Comparison of ENCODE assay signal across 27 cellular contexts in the genomic region with DNA sequence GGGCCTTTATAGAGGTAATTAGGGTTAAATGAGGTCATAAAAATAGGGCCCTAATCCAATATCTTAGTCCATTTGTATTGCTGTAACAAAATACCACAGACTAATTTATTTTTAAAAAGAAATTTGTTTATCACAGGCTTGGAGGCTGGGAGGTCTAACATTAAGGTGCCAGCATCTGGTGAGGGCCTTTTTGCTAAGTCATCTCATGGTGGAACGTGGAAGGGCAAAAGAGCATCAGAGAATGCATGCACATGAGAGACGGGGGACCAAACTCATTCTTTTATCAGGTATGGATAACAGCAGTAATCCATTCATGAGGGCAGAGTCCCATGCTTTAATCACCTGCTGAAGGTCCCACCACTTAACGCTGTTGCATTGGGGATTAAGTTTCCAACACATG.
"Had no signal": no experiment of that assay in that cellular context is flagged by ENCODE, and none has a peak within 500 bp of the region (broad histone marks: within the 10 kb centered on the region; RNA-seq: fewer than 3 reads in every experiment).

No MANE protein-coding gene starts in this region.

- H3K27me3 ChIP-seq: stomach, suprapubic skin, testis, thyroid gland, tibial artery, tibial nerve, transverse colon, upper lobe of left lung, upper lobe of right lung, uterus, vagina had no signal

- H3K27ac Mint-ChIP-seq: stimulated activated effector memory CD8-positive, alpha-beta T cell treated with anti-CD3 and anti-CD28 coated beads, Interleukin-12 subunit alpha, Interleukin-12 subunit beta, amount 100 ng/mL, for 72 hours; stimulated activated memory B cell treated with anti-CD40 and anti-IgM and Interleukin-4, amounts not matched to agents 10 μg/mL and 1 μg/mL and 100 μg/mL, for 72 hours; stimulated activated naive B cell treated with anti-CD40 and anti-IgM and Interleukin-4, amounts not matched to agents 10 μg/mL and 1 μg/mL and 100 μg/mL, for 72 hours; stimulated activated naive CD8-positive, alpha-beta T cell treated with anti-CD3 and anti-CD28 coated beads, Interleukin-15, amount 100 ng/mL, for 72 hours; stimulated activated naive CD8-positive, alpha-beta T cell treated with anti-CD3 and anti-CD28 coated beads, Interleukin-15, Interleukin-2, amounts not matched to agents 100 ng/mL and 50 ng/mL, for 24 hours; type B pancreatic cell had no signal

- H3K9me3 Mint-ChIP-seq: type B pancreatic cell had no signal

- ATAC-seq: stimulated activated effector memory CD8-positive, alpha-beta T cell treated with anti-CD3 and anti-CD28 coated beads, Interleukin-12 subunit alpha, Interleukin-12 subunit beta, amount 100 ng/mL, for 72 hours; stimulated activated memory B cell treated with anti-CD40 and anti-IgM and Interleukin-4, amounts not matched to agents 10 μg/mL and 1 μg/mL and 100 μg/mL, for 72 hours; stimulated activated naive CD8-positive, alpha-beta T cell treated with anti-CD3 and anti-CD28 coated beads, Interleukin-15, amount 100 ng/mL, for 72 hours; stimulated activated naive CD8-positive, alpha-beta T cell treated with anti-CD3 and anti-CD28 coated beads, Interleukin-15, Interleukin-2, amounts not matched to agents 100 U/mL and 50 U/mL, for 24 hours; upper lobe of right lung had no signal

- H3K27me3 Mint-ChIP-seq: stimulated activated memory B cell treated with anti-CD40 and anti-IgM and Interleukin-4, amounts not matched to agents 10 μg/mL and 1 μg/mL and 100 μg/mL, for 72 hours; stimulated activated naive B cell treated with anti-CD40 and anti-IgM and Interleukin-4, amounts not matched to agents 10 μg/mL and 1 μg/mL and 100 μg/mL, for 72 hours; stimulated activated naive CD8-positive, alpha-beta T cell treated with anti-CD3 and anti-CD28 coated beads, Interleukin-15, amount 100 ng/mL, for 72 hours; stimulated activated naive CD8-positive, alpha-beta T cell treated with anti-CD3 and anti-CD28 coated beads, Interleukin-15, Interleukin-2, amounts not matched to agents 100 ng/mL and 50 ng/mL, for 24 hours; type B pancreatic cell had no signal

- H3K4me1 Mint-ChIP-seq: stimulated activated effector memory CD8-positive, alpha-beta T cell treated with anti-CD3 and anti-CD28 coated beads, Interleukin-12 subunit alpha, Interleukin-12 subunit beta, amount 100 ng/mL, for 72 hours; stimulated activated memory B cell treated with anti-CD40 and anti-IgM and Interleukin-4, amounts not matched to agents 10 μg/mL and 1 μg/mL and 100 μg/mL, for 72 hours; stimulated activated naive B cell treated with anti-CD40 and anti-IgM and Interleukin-4, amounts not matched to agents 10 μg/mL and 1 μg/mL and 100 μg/mL, for 72 hours; stimulated activated naive CD8-positive, alpha-beta T cell treated with anti-CD3 and anti-CD28 coated beads, Interleukin-15, amount 100 ng/mL, for 72 hours had no signal

- H3K4me1 ChIP-seq: stomach, suprapubic skin, testis, thyroid gland, tibial artery, tibial nerve, transverse colon, upper lobe of right lung, uterus, vagina had no signal

- H3K36me3 ChIP-seq: stomach, suprapubic skin, thoracic aorta, thyroid gland, tibial artery, tibial nerve, transverse colon, upper lobe of left lung, upper lobe of right lung, uterus, vagina had no signal

- H3K4me3 ChIP-seq: stomach, suprapubic skin, testis, thoracic aorta, thyroid gland, tibial artery, tibial nerve, transverse colon, upper lobe of left lung, upper lobe of right lung, uterus, vagina had no signal

- H3K27ac ChIP-seq: stomach, suprapubic skin, testis, thoracic aorta, thyroid gland, tibial artery, tibial nerve, transverse colon, upper lobe of left lung, upper lobe of right lung, uterus, vagina had no signal

- DNase-seq: stimulated activated CD4-positive, alpha-beta T cell treated with anti-CD3 and anti-CD28 coated beads, Interleukin-2, amount 100 ng/mL, for 48 hours; stimulated activated CD4-positive, alpha-beta T cell treated with anti-CD3 and anti-CD28 coated beads, Interleukin-4, amount 100 ng/mL, for 1 hour; stimulated activated CD4-positive, alpha-beta T cell treated with anti-CD3 and anti-CD28 coated beads, Interleukin-4, amount 100 ng/mL, for 24 hours; stimulated activated CD4-positive, alpha-beta T cell treated with anti-CD3 and anti-CD28 coated beads, Interleukin-4, amount 100 ng/mL, for 4 hours; stimulated activated CD8-positive, alpha-beta memory T cell treated with anti-CD3 and anti-CD28 coated beads, Interleukin-4, amount 100 ng/mL, for 48 hours; stimulated activated naive B cell treated with anti-CD40 and anti-IgM and Interleukin-4, amounts not matched to agents 10 μg/mL and 1 μg/mL and 100 μg/mL, for 72 hours; stimulated activated naive CD4-positive, alpha-beta T cell; stimulated activated naive CD4-positive, alpha-beta T cell treated with Interleukin-2 at 50 U/mL for 16 hours; stimulated activated naive CD8-positive, alpha-beta T cell treated with anti-CD3 and anti-CD28 coated beads, Interleukin-15, amount 100 ng/mL, for 72 hours; stimulated activated naive CD8-positive, alpha-beta T cell treated with anti-CD3 and anti-CD28 coated beads, Interleukin-15, Interleukin-2, amounts not matched to agents 100 U/mL and 50 U/mL, for 24 hours; stomach; substantia nigra; testis; thyroid gland; tibial artery; transverse colon; upper lobe of left lung; upper lobe of right lung; uterus had no signal

- H3K36me3 Mint-ChIP-seq: stimulated activated effector memory CD8-positive, alpha-beta T cell treated with anti-CD3 and anti-CD28 coated beads, Interleukin-12 subunit alpha, Interleukin-12 subunit beta, amount 100 ng/mL, for 72 hours; stimulated activated memory B cell treated with anti-CD40 and anti-IgM and Interleukin-4, amounts not matched to agents 10 μg/mL and 1 μg/mL and 100 μg/mL, for 72 hours; type B pancreatic cell had no signal

- H3K4me3 Mint-ChIP-seq: stimulated activated effector memory CD8-positive, alpha-beta T cell treated with anti-CD3 and anti-CD28 coated beads, Interleukin-12 subunit alpha, Interleukin-12 subunit beta, amount 100 ng/mL, for 72 hours; stimulated activated memory B cell treated with anti-CD40 and anti-IgM and Interleukin-4, amounts not matched to agents 10 μg/mL and 1 μg/mL and 100 μg/mL, for 72 hours; stimulated activated naive B cell treated with anti-CD40 and anti-IgM and Interleukin-4, amounts not matched to agents 10 μg/mL and 1 μg/mL and 100 μg/mL, for 72 hours; stimulated activated naive CD8-positive, alpha-beta T cell treated with anti-CD3 and anti-CD28 coated beads, Interleukin-15, amount 100 ng/mL, for 72 hours; stimulated activated naive CD8-positive, alpha-beta T cell treated with anti-CD3 and anti-CD28 coated beads, Interleukin-15, Interleukin-2, amounts not matched to agents 100 ng/mL and 50 ng/mL, for 24 hours; type B pancreatic cell had no signal

- H3K9me3 ChIP-seq: stomach, suprapubic skin, testis, thoracic aorta, thyroid gland, tibial artery, tibial nerve, transverse colon, upper lobe of left lung, upper lobe of right lung, uterus, vagina had no signal
